9 cellular contexts compared by ENCODE assay signal in genomic region chr1:183180634-183181056, GRCh38. TPM values are rescaled to one million over a fixed set of nuclear protein-coding genes. Genes with fewer than 3 reads are reported as not detected.
DNase-seq lines count a peak whose midpoint lies in the region; ATAC-seq and TF ChIP-seq lines count a peak whose summit lies in the region.
"Had no signal": no experiment of that assay in that cellular context is flagged by ENCODE, and none has a peak within 500 bp of the region (broad histone marks: within the 10 kb centered on the region; RNA-seq: fewer than 3 reads in every experiment).

No MANE protein-coding gene starts in this region.

- H3K27me3 ChIP-seq in foreskin keratinocyte: no peaks in the 10 kb centered on the region
- no peaks in the 10 kb centered on the region for H3K27me3 ChIP-seq in skeletal muscle tissue (ENCODE audit: control insufficient read depth in 3 of 3, insufficient read depth in 3 of 3, low read length in 3 of 3)

- H3K36me3 ChIP-seq in skeletal muscle tissue (ENCODE audit: control insufficient read depth in 3 of 3, insufficient read depth in 3 of 3, low read length in 3 of 3): no peaks in the 10 kb centered on the region

- H3K4me1 ChIP-seq in foreskin keratinocyte (peaks cover 28% of the 10 kb centered on the region), skeletal muscle tissue (ENCODE audit: control insufficient read depth in 3 of 3, insufficient read depth in 3 of 3, low read length in 3 of 3) (peaks cover 0 to 5% (median 0%) of the 10 kb centered on the region in 3 donors)

- H3K4me3 ChIP-seq in skeletal muscle tissue (ENCODE audit: low read length in 3 of 3): no peak overlapping the region

- TF ChIP-seq CTCF in foreskin keratinocyte (conservative IDR thresholded peaks at IDR 0.05): no peak

- H3K9me3 ChIP-seq in skeletal muscle tissue (ENCODE audit: control insufficient read depth in 3 of 3, low read length in 3 of 3): no peaks in the 10 kb centered on the region

- no peak overlapping the region for H3K9ac ChIP-seq in skeletal muscle tissue (ENCODE audit: low read depth in 1 of 3, low read length in 3 of 3)

- DNase-seq in DMS153 (lab: John Stamatoyannopoulos, UW): peak; percentile 62
- DNase-seq in RPMI7951 (ENCODE audit: low read depth): peak; percentile 93
- DNase-seq in foreskin keratinocyte: peak; percentile 91 to 95
- no peak for DNase-seq in NCI-H1436 (lab: John Stamatoyannopoulos, UW)
- no peak for DNase-seq in stimulated activated CD4-positive, alpha-beta T cell treated with anti-CD3 and anti-CD28 coated beads, Interleukin-4, amount 100 ng/mL, for 4 hours

- H3K27ac ChIP-seq in foreskin keratinocyte (peak overlapping the region; percentile 99), skeletal muscle tissue (ENCODE audit: low read depth, low read length) (peak overlapping the region; percentile 34)
- H3K27ac ChIP-seq: HL-60 had no signal

- ATAC-seq in GM21825 (IDR thresholded peaks at IDR 0.05; ENCODE audit: unreplicated experiment) (peak; percentile 80), foreskin keratinocyte (peak; percentile 96), HG03159 (IDR thresholded peaks at IDR 0.05; ENCODE audit: unreplicated experiment) (no peak)

RNA-seq across cellular contexts. Expression of gene LAMC2, which starts 5.4 kb away (rescaled TPM):
- 1.7 and 2.2 TPM in 2 replicates for total RNA-seq in RPMI7951 (2014; rRNA removed; shearing (Covaris generic))
- total RNA-seq in foreskin keratinocyte (3,836 and 7,314 TPM in 2 replicates), skeletal muscle tissue (0.52 TPM)
- polyA plus RNA-seq in foreskin keratinocyte: 1,652 and 2,714 TPM in 2 replicates

Comparison
In these comparisons a context has a peak if more than half of its experiments do, and no peak if none do; other contexts are left out.
1. DNase-seq: peak in DMS153 (single experiment), RPMI7951 (single experiment) and foreskin keratinocyte (2 of 2); none in NCI-H1436 (single experiment) and stimulated activated CD4-positive, alpha-beta T cell treated with anti-CD3 and anti-CD28 coated beads, Interleukin-4, amount 100 ng/mL, for 4 hours (0 of 2).
2. RNA of gene LAMC2, which starts 5.4 kb away (total RNA-seq): 3,836 to 7,314 TPM in foreskin keratinocyte; 1.7 to 2.2 TPM in RPMI7951 and 0.52 TPM in skeletal muscle tissue (single experiment); every median in the first group is over 1,000 times any median in the second.